ENCODE assay signal across 15 cellular contexts in the genomic region with DNA sequence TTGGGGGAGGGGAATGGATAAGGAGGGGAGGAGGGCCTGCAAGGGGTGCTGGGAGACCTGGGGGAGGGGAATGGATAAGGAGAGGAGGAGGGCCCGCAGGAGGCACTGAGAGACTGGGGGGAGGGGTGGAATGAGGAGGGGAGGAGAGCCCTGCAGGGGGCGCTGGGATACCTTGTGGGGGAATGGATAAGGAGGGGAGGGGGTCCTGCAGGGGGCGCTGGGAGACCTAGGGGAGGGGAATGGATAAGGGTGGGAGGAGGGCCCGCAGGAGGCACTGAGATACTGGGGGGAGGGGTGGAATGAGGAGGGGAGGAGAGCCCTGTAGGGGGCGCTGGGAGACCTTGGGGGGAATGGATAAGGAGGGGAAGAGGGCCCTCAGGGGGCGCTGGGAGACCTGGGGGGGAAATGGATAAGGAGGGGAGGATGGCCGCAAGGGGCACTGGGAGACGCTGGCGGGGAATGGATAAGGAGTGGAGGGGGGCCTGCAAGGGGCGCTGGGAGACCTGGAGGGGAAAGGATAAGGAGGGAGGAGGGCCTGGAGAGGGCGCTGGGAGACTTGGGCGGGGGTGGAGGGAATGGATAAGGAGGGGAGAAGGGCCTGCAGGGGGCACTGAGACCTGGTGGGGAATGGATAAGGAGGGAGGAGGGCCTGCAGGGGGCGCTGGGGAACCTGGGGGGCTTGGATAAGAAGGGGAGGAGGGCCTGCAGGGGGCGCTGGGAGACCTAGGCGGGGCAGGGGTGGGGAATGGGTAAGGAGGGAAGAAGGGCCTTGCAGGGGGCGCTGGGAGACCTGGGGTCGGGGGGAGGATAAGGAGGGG. TPM values are rescaled to one million over a fixed set of nuclear protein-coding genes. Genes with fewer than 3 reads are reported as not detected.
A peak's percentile ranks its signal among the peaks of the same experiment; 100 is the strongest.
DNase-seq lines count a peak whose midpoint lies in the region; ATAC-seq, FAIRE-seq and TF ChIP-seq lines count a peak whose summit lies in the region.
"Had no signal": no experiment of that assay in that cellular context is flagged by ENCODE, and none has a peak within 500 bp of the region (broad histone marks: within the 10 kb centered on the region; RNA-seq: fewer than 3 reads in every experiment).

No MANE protein-coding gene starts in this region.

- 0% methylated on average over 1 of the region's 17 CpGs for WGBS in A549 (ENCODE audit: missing lambda C conversion rate)

- no peak for TF ChIP-seq POLR2A in A549 (IDR thresholded peaks at IDR 0.05; ENCODE audit: low read length)

- CTCF ChIA-PET in A549 (lab: Yijun Ruan, JAX): interaction anchor here (0.9 to 2.3 kb wide), 3 partner anchors 12 to 71 kb away, joined by 3 to 14 read pairs (median 6); no protein-coding TSS in a partner anchor

- DNase-seq in A549 (ENCODE audit: low read depth in 1 of 2, low spot score in 1 of 2): peak in 1 of 2 experiments; percentile 42
- DNase-seq in D721Med (ENCODE audit: insufficient read length, low spot score): no peak
- DNase-seq in NAMALWA (ENCODE audit: low spot score): peak; percentile 70
- DNase-seq in chondrocyte (ENCODE audit: low spot score): no peak
- no peak for DNase-seq in NCI-H226
- DNase-seq in SW480 (ENCODE audit: low spot score): no peak
- DNase-seq in kidney glomerular epithelial cell (lab: John Stamatoyannopoulos, UW): no peak
- DNase-seq: dorsolateral prefrontal cortex, heart right ventricle, NCI-H1048, thyroid gland had no signal

- H3K4me3 ChIP-seq in A549: no peak overlapping the region
- H3K4me3 ChIP-seq: dorsolateral prefrontal cortex, heart right ventricle, prostate gland, thyroid gland had no signal

- 0 out of 3 replicates have a peak overlapping the region, but pooled peaks have one; percentile 30 for H3K4me2 ChIP-seq in A549

- peak in 1 of 2 experiments; percentile 74; a peak in 3 of 6 replicates for ATAC-seq in A549
- no peak for ATAC-seq in GM19035 (IDR thresholded peaks at IDR 0.05; ENCODE audit: unreplicated experiment)
- ATAC-seq: activated naive CD4-positive, alpha-beta T cell treated with anti-CD3 and anti-CD28 coated beads, Interleukin-2, amount 50 U/mL, for 72 hours; heart right ventricle had no signal

- no peak for TF ChIP-seq RAD21 in A549 (conservative IDR thresholded peaks at IDR 0.05 in 1 of 2, IDR thresholded peaks at IDR 0.05 in 1 of 2)

- no peaks in the 10 kb centered on the region for H3K9me3 ChIP-seq in A549
- H3K9me3 ChIP-seq: heart right ventricle, prostate gland, thyroid gland had no signal

- TF ChIP-seq CTCF in A549 (IDR thresholded peaks at IDR 0.05) (peak; percentile 15; the same call in 1 of the 3 replicates), D721Med (IDR thresholded peaks at IDR 0.05; ENCODE audit: insufficient read depth, missing control alignments) (peak; percentile 22), chondrocyte (IDR thresholded peaks at IDR 0.05) (peak; percentile 31)

- H3K36me3 Mint-ChIP-seq in chondrocyte (ENCODE audit: low read depth): no peaks in the 10 kb centered on the region
- H3K36me3 Mint-ChIP-seq: activated naive CD4-positive, alpha-beta T cell treated with anti-CD3 and anti-CD28 coated beads, Interleukin-2, amount 50 U/mL, for 72 hours had no signal

- POLR2A ChIA-PET in A549 (lab: Yijun Ruan, JAX): no interaction called here

- H3K27ac Mint-ChIP-seq in chondrocyte (ENCODE audit: unreplicated experiment): no peak overlapping the region
- H3K27ac Mint-ChIP-seq: activated naive CD4-positive, alpha-beta T cell treated with anti-CD3 and anti-CD28 coated beads, Interleukin-2, amount 50 U/mL, for 72 hours had no signal

- FAIRE-seq in A549 (lab: Jason Lieb, UNC): no peak
- FAIRE-seq in D721Med (lab: Jason Lieb, UNC): no peak

- no peaks in the 10 kb centered on the region for H3K4me1 Mint-ChIP-seq in chondrocyte (ENCODE audit: low read depth)

- H3K4me3 Mint-ChIP-seq in chondrocyte (ENCODE audit: unreplicated experiment): no peak overlapping the region

- H3K27me3 Mint-ChIP-seq in chondrocyte (ENCODE audit: low read depth): peaks cover 9% of the 10 kb centered on the region

- no peaks in the 10 kb centered on the region for H3K9me3 Mint-ChIP-seq in chondrocyte (ENCODE audit: low read depth)
- H3K9me3 Mint-ChIP-seq: activated naive CD4-positive, alpha-beta T cell treated with anti-CD3 and anti-CD28 coated beads, Interleukin-2, amount 50 U/mL, for 72 hours had no signal

- TF ChIP-seq EP300 in A549 (IDR thresholded peaks at IDR 0.05): no peak

- peaks cover 6% of the 10 kb centered on the region; the same call in 1 of the 3 replicates for H3K4me1 ChIP-seq in A549
- H3K4me1 ChIP-seq: heart right ventricle, prostate gland, thyroid gland had no signal

- peak overlapping the region in 1 of 2 experiments; percentile 16; a peak in 1 of 6 replicates for H3K27ac ChIP-seq in A549
- H3K27ac ChIP-seq: dorsolateral prefrontal cortex, heart right ventricle, prostate gland, thyroid gland, VCaP had no signal

TF ChIP-seq in A549, 52 proteins besides CTCF, POLR2A, EP300 and RAD21:
- TF ChIP-seq ZFP36 (IDR thresholded peaks at IDR 0.05; ENCODE audit: borderline replicate concordance, partially characterized antibody) (no peak), TP53 (CRISPR knock-in tag; IDR thresholded peaks at IDR 0.05) (no peak), SMC3 (IDR thresholded peaks at IDR 0.05) (peak; percentile 21; the same call in 1 of the 3 replicates), PHF8 (IDR thresholded peaks at IDR 0.05; ENCODE audit: borderline replicate concordance, low read depth) (no peak)

RNA-seq across cellular contexts. Expression of gene CTCFL, which starts 1.3 kb away (rescaled TPM):
- polyA plus RNA-seq in A549 (2011; rRNA removed) (0.03 TPM in 1 of 2 replicates, not detected in the other), A549 (2017; fragmentation: RNase III; extraction: RNeasy Plus Mini Kit Qiagen cat#74134 plus additional on column Dnase treatment) (0.03 TPM in 2 of 3 replicates, not detected in the other)
- 0.04 and 0.06 TPM in 2 replicates for polyA plus RNA-seq in A549 (2012; cell fraction: cytosol; rRNA removed)
- polyA plus RNA-seq in A549 (2012; cell fraction: nucleus; rRNA removed): 0.04 TPM in 1 of 2 replicates, not detected in the other
- 0.04 TPM in 1 of 2 replicates, not detected in the other for polyA minus RNA-seq in A549 (2011; rRNA and poly(A)+ RNA removed)
- not detected in 3 replicates for total RNA-seq in chondrocyte
- total RNA-seq: activated naive CD4-positive, alpha-beta T cell treated with anti-CD3 and anti-CD28 coated beads, Interleukin-2, amount 50 U/mL, for 72 hours; heart right ventricle had no signal
- polyA plus RNA-seq: heart right ventricle had no signal

RNA-seq across cellular contexts. Expression of gene PCK1, which starts 34.6 kb away (rescaled TPM):
- polyA plus RNA-seq in A549 (2011; rRNA removed) (0.12 and 0.21 TPM in 2 replicates), A549 (2017; fragmentation: RNase III; extraction: RNeasy Plus Mini Kit Qiagen cat#74134 plus additional on column Dnase treatment) (0.04 to 0.07 TPM in 2 of 3 replicates, not detected in the other)
- polyA plus RNA-seq in A549 (2012; cell fraction: cytosol; rRNA removed): 0.03 TPM in 1 of 2 replicates, not detected in the other
- 0.05 and 0.12 TPM in 2 replicates for polyA plus RNA-seq in A549 (2012; cell fraction: nucleus; rRNA removed)
- polyA minus RNA-seq in A549 (2011; rRNA and poly(A)+ RNA removed): 1.8 and 1.9 TPM in 2 replicates
- total RNA-seq in chondrocyte: not detected in 3 replicates
- total RNA-seq: activated naive CD4-positive, alpha-beta T cell treated with anti-CD3 and anti-CD28 coated beads, Interleukin-2, amount 50 U/mL, for 72 hours had no signal
